ENCODE assay signal across 2 cellular contexts in the genomic region with DNA sequence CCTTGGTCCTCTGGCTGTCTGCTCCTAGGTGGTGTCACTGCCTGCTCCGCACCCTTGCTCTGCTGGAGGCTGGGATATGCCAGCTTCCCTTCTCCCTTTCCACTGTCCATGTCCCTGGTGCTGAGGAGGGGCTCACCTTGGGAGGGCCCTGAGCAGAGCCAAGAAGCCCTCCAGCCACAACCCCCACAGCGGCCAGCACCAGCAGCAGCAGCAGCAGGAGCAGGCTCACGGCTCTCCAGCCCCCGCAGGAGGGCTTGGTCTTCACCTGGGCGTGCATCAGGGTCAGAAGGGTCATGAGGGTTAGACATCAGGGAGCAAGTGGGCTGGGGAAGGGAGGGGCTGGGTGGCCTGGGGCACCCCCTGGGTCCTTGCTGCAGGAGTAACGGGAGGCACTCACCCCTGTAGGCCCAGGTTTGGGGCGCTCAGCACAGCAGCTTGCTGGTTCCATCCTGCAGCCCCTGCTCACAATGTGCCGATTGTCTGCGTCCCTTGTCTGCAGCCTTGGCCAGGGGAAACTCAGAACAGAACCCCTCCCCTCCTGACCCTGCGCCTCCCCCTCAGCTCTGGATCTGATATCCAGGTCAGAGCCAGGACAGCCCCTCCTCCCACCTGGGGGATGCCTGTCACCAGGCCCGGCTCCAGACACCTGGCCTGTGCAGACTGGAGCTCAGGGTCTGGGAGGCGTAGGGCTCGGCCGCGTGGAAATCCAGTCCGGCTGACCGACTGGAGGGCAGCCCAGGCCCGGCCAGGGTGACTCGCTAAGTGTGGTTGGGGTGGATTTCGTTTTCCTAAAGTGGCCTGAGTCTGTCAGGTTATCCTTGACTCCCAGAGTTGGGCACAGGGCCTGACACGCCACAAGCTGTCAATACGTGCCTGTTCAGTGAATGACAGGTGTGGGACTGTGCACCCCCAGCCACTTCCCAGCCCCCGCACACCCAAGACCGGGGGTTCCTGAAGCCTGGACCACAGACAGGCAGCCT.
TF ChIP-seq lines count a peak whose summit lies in the region.

Gene BRICD5, minus strand, starts transcription at position 478 of the 980 bp plus-strand sequence. Its CDS starts 30 bp downstream, at position 448.

TF ChIP-seq in HepG2, 621 proteins besides CTCF, POLR2A, EP300 and RAD21 (continued from another document and continues in another):
- TF ChIP-seq DPF2 (CRISPR knock-in tag; IDR thresholded peaks at IDR 0.05; ENCODE audit: borderline replicate concordance, low read depth) (0 out of 2 replicates have a peak, but pooled peaks have one; percentile 13), ZNF567 (CRISPR knock-in tag; IDR thresholded peaks at IDR 0.05; ENCODE audit: borderline replicate concordance) (0 out of 2 replicates have a peak, but pooled peaks have one; percentile 32), ZBTB34 (CRISPR knock-in tag; IDR thresholded peaks at IDR 0.05) (peak; percentile 48; the same call in 1 of the 2 replicates), ZFY (CRISPR knock-in tag; IDR thresholded peaks at IDR 0.05) (peak; percentile 57), TGIF2 (CRISPR knock-in tag; IDR thresholded peaks at IDR 0.05) (0 out of 2 replicates have a peak, but pooled peaks have one; percentile 24), TSC22D2 (CRISPR knock-in tag; IDR thresholded peaks at IDR 0.05; ENCODE audit: borderline replicate concordance) (no peak), SMAD9 (CRISPR knock-in tag; IDR thresholded peaks at IDR 0.05) (no peak), KDM2A (CRISPR knock-in tag; IDR thresholded peaks at IDR 0.05; ENCODE audit: borderline replicate concordance, low read depth) (peak; percentile 84), AGO2 (optimal IDR thresholded peaks at IDR 0.05; ENCODE audit: low read depth, low read length) (peak; percentile 94), MAFF (IDR thresholded peaks at IDR 0.05; ENCODE audit: low read depth, low read length) (no peak), ZNF230 (CRISPR knock-in tag; IDR thresholded peaks at IDR 0.05) (0 out of 2 replicates have a peak, but pooled peaks have one; percentile 12), SRSF1 (optimal IDR thresholded peaks at IDR 0.05; ENCODE audit: low read depth, low read length) (peak; percentile 27), USF2 (IDR thresholded peaks at IDR 0.05; ENCODE audit: low read depth, low read length) (no peak), USF2 (CRISPR knock-in tag; IDR thresholded peaks at IDR 0.05; ENCODE audit: borderline replicate concordance) (no peak), TARDBP (CRISPR knock-in tag; IDR thresholded peaks at IDR 0.05) (peak; percentile 35; the same call in 1 of the 2 replicates), ZNF589 (CRISPR knock-in tag; conservative IDR thresholded peaks at IDR 0.05) (0 out of 2 replicates have a peak, but pooled peaks have one; percentile 51), NONO (IDR thresholded peaks at IDR 0.05) (no peak), NONO (CRISPR knock-in tag; conservative IDR thresholded peaks at IDR 0.05) (peak; percentile 90), ZFP1 (CRISPR knock-in tag; IDR thresholded peaks at IDR 0.05) (no peak), TMF1 (CRISPR knock-in tag; IDR thresholded peaks at IDR 0.05; ENCODE audit: low read depth) (0 out of 2 replicates have a peak, but pooled peaks have one; percentile 36)
- TF ChIP-seq, protein P1, sequence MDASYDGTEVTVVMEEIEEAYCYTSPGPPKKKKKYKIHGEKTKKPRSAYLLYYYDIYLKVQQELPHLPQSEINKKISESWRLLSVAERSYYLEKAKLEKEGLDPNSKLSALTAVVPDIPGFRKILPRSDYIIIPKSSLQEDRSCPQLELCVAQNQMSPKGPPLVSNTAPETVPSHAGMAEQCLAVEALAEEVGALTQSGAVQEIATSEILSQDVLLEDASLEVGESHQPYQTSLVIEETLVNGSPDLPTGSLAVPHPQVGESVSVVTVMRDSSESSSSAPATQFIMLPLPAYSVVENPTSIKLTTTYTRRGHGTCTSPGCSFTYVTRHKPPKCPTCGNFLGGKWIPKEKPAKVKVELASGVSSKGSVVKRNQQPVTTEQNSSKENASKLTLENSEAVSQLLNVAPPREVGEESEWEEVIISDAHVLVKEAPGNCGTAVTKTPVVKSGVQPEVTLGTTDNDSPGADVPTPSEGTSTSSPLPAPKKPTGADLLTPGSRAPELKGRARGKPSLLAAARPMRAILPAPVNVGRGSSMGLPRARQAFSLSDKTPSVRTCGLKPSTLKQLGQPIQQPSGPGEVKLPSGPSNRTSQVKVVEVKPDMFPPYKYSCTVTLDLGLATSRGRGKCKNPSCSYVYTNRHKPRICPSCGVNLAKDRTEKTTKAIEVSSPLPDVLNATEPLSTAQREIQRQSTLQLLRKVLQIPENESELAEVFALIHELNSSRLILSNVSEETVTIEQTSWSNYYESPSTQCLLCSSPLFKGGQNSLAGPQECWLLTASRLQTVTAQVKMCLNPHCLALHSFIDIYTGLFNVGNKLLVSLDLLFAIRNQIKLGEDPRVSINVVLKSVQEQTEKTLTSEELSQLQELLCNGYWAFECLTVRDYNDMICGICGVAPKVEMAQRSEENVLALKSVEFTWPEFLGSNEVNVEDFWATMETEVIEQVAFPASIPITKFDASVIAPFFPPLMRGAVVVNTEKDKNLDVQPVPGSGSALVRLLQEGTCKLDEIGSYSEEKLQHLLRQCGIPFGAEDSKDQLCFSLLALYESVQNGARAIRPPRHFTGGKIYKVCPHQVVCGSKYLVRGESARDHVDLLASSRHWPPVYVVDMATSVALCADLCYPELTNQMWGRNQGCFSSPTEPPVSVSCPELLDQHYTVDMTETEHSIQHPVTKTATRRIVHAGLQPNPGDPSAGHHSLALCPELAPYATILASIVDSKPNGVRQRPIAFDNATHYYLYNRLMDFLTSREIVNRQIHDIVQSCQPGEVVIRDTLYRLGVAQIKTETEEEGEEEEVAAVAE (CRISPR knock-in tag; IDR thresholded peaks at IDR 0.05; ENCODE audit: borderline replicate concordance) = no peak

TF ChIP-seq in WTC11, 78 proteins besides CTCF, POLR2A, EP300 and RAD21 (continued from another document and continues in another):
- TF ChIP-seq KAT7 (CRISPR knock-in tag; IDR thresholded peaks at IDR 0.05; ENCODE audit: borderline replicate concordance) = no peak
- TF ChIP-seq JUN (CRISPR knock-in tag; IDR thresholded peaks at IDR 0.05) = no peak
- no peak for TF ChIP-seq SOX15 (CRISPR knock-in tag; IDR thresholded peaks at IDR 0.05)
- no peak for TF ChIP-seq USF2 (CRISPR knock-in tag; IDR thresholded peaks at IDR 0.05)
- TF ChIP-seq, protein P2, sequence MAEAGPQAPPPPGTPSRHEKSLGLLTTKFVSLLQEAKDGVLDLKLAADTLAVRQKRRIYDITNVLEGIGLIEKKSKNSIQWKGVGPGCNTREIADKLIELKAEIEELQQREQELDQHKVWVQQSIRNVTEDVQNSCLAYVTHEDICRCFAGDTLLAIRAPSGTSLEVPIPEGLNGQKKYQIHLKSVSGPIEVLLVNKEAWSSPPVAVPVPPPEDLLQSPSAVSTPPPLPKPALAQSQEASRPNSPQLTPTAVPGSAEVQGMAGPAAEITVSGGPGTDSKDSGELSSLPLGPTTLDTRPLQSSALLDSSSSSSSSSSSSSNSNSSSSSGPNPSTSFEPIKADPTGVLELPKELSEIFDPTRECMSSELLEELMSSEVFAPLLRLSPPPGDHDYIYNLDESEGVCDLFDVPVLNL (CRISPR knock-in tag; IDR thresholded peaks at IDR 0.05; ENCODE audit: borderline replicate concordance, low read depth) = no peak; the same call in 1 of the 2 replicates
- no peak for TF ChIP-seq FOXJ3 (CRISPR knock-in tag; IDR thresholded peaks at IDR 0.05; ENCODE audit: borderline replicate concordance)
- no peak for TF ChIP-seq PREB (CRISPR knock-in tag; IDR thresholded peaks at IDR 0.05; ENCODE audit: borderline replicate concordance)
- no peak; the same call in 1 of the 2 replicates for TF ChIP-seq ATF1 (CRISPR knock-in tag; IDR thresholded peaks at IDR 0.05)
- no peak for TF ChIP-seq ZNF121 (CRISPR knock-in tag; IDR thresholded peaks at IDR 0.05)
- peak; percentile 48; the same call in 1 of the 2 replicates for TF ChIP-seq ZBTB43 (CRISPR knock-in tag; IDR thresholded peaks at IDR 0.05)
- no peak for TF ChIP-seq RORB (CRISPR knock-in tag; IDR thresholded peaks at IDR 0.05)
- no peak for TF ChIP-seq MLX (CRISPR knock-in tag; IDR thresholded peaks at IDR 0.05)
- TF ChIP-seq GRHL2 (CRISPR knock-in tag; IDR thresholded peaks at IDR 0.05; ENCODE audit: insufficient replicate concordance, severe bottlenecking) = no peak
- TF ChIP-seq, protein P3, sequence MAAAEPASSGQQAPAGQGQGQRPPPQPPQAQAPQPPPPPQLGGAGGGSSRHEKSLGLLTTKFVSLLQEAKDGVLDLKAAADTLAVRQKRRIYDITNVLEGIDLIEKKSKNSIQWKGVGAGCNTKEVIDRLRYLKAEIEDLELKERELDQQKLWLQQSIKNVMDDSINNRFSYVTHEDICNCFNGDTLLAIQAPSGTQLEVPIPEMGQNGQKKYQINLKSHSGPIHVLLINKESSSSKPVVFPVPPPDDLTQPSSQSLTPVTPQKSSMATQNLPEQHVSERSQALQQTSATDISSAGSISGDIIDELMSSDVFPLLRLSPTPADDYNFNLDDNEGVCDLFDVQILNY (CRISPR knock-in tag; IDR thresholded peaks at IDR 0.05) = peak; percentile 24; the same call in 1 of the 2 replicates
- TF ChIP-seq OVOL2 (CRISPR knock-in tag; IDR thresholded peaks at IDR 0.05; ENCODE audit: borderline replicate concordance) = no peak
- no peak for TF ChIP-seq CBFB (CRISPR knock-in tag; IDR thresholded peaks at IDR 0.05; ENCODE audit: low read depth)
- TF ChIP-seq HMGA2 (CRISPR knock-in tag; IDR thresholded peaks at IDR 0.05) = no peak
- no peak for TF ChIP-seq SMAD4 (CRISPR knock-in tag; IDR thresholded peaks at IDR 0.05)
- peak; percentile 16; the same call in 1 of the 2 replicates for TF ChIP-seq NFYB (CRISPR knock-in tag; conservative IDR thresholded peaks at IDR 0.05; ENCODE audit: low read depth)
- no peak; the same call in 1 of the 2 replicates for TF ChIP-seq ZNF219 (CRISPR knock-in tag; IDR thresholded peaks at IDR 0.05; ENCODE audit: borderline replicate concordance)
- no peak for TF ChIP-seq FOXP4 (CRISPR knock-in tag; IDR thresholded peaks at IDR 0.05)
- TF ChIP-seq GTF2I (CRISPR knock-in tag; conservative IDR thresholded peaks at IDR 0.05) = no peak
- TF ChIP-seq, protein P4, sequence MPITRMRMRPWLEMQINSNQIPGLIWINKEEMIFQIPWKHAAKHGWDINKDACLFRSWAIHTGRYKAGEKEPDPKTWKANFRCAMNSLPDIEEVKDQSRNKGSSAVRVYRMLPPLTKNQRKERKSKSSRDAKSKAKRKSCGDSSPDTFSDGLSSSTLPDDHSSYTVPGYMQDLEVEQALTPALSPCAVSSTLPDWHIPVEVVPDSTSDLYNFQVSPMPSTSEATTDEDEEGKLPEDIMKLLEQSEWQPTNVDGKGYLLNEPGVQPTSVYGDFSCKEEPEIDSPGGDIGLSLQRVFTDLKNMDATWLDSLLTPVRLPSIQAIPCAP (CRISPR knock-in tag; IDR thresholded peaks at IDR 0.05) = 0 out of 2 replicates have a peak, but pooled peaks have one; percentile 15
- 0 out of 2 replicates have a peak, but pooled peaks have one; percentile 19 for TF ChIP-seq USF1 (CRISPR knock-in tag; IDR thresholded peaks at IDR 0.05)
- TF ChIP-seq CREB1 (CRISPR knock-in tag; IDR thresholded peaks at IDR 0.05) = 0 out of 2 replicates have a peak, but pooled peaks have one; percentile 24
- no peak for TF ChIP-seq MXD4 (CRISPR knock-in tag; IDR thresholded peaks at IDR 0.05; ENCODE audit: borderline replicate concordance)
- TF ChIP-seq ELF4 (CRISPR knock-in tag; IDR thresholded peaks at IDR 0.05; ENCODE audit: low read depth) = no peak
- TF ChIP-seq NFE2L1 (CRISPR knock-in tag; IDR thresholded peaks at IDR 0.05) = no peak
- no peak for TF ChIP-seq IRF2 (CRISPR knock-in tag; IDR thresholded peaks at IDR 0.05; ENCODE audit: borderline replicate concordance, low read depth)
- TF ChIP-seq ZNF416 (CRISPR knock-in tag; IDR thresholded peaks at IDR 0.05) = no peak
- TF ChIP-seq ZNF396 (CRISPR knock-in tag; IDR thresholded peaks at IDR 0.05; ENCODE audit: borderline replicate concordance) = no peak
